In the genomic region with DNA sequence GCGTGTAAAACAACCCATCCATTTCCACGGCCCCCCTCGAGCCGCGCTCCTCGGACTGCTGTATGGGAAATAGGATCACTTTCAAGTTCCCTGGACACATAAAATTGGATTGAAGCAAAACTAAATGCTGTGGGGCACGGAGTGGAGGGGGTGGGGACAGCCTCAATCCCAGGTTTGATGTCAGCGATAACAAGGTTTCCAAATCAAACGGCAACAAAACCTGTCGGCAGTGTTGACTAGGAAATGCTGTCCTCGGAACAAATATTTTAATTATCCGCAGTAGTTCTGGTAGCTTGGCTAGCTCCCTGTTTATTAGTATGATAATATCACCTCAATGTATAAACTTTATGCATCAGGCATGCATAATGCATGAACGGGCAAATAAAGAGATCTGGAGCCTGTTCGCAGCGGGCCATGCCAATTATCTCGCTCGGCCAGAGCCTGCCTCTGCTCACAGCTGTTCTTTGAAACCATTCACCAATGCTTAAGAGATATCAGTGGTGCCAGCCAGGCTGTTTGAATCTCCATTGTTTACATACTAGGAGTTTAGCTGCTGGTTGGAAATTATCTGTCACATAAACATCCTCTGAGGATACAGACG, we compare ENCODE assay signal across 15 cellular contexts.
DNase-seq lines count a peak whose midpoint lies in the region; ATAC-seq, FAIRE-seq and TF ChIP-seq lines count a peak whose summit lies in the region.
"Had no signal": no experiment of that assay in that cellular context is flagged by ENCODE, and none has a peak within 500 bp of the region (broad histone marks: within the 10 kb centered on the region; RNA-seq: fewer than 3 reads in every experiment).

No MANE protein-coding gene starts in this region.

- in situ Hi-C loops in HepG2 (cut with HindIII; ENCODE audit: extremely low pct_ligation_motif_present, low pct_unique_long_range_greater_than_20kb) (no loop called here), KBM-7 (cut with MboI; ENCODE audit: low pct_unique_long_range_greater_than_20kb, low sequenced_read_pairs) (no loop called here)

- no peaks in the 10 kb centered on the region for H3K9me3 ChIP-seq in right lobe of liver
- H3K9me3 ChIP-seq in HepG2 (ENCODE audit: low read length), result no peaks in the 10 kb centered on the region
- no peaks in the 10 kb centered on the region for H3K9me3 ChIP-seq in lower lobe of right lung
- H3K9me3 ChIP-seq in Peyer's patch, result no peaks in the 10 kb centered on the region
- H3K9me3 ChIP-seq: Caco-2, transverse colon had no signal

- no peak overlapping the region for H3K4me2 ChIP-seq in HepG2 (ENCODE audit: low read depth, low read length)

- intact Hi-C loops in right lobe of liver (cut with DNase I) (no loop called here), HepG2 (cut with micrococcal nuclease; ENCODE audit: unreplicated experiment) (no loop called here), lower lobe of right lung (cut with DNase I) (no loop called here)

- TF ChIP-seq CTCF in right lobe of liver (IDR thresholded peaks at IDR 0.05), result no peak
- TF ChIP-seq CTCF in HepG2 (CRISPR knock-in tag; IDR thresholded peaks at IDR 0.05), result no peak
- TF ChIP-seq CTCF in lower lobe of right lung (IDR thresholded peaks at IDR 0.05), result no peak
- TF ChIP-seq CTCF in Peyer's patch (IDR thresholded peaks at IDR 0.05), result no peak

- H3K27me3 ChIP-seq in right lobe of liver, result no peaks in the 10 kb centered on the region
- peaks cover 5 to 6% of the 10 kb centered on the region in 2 experiments; a peak in 3 of 5 replicates for H3K27me3 ChIP-seq in HepG2 (ENCODE audit: control insufficient read depth in 1 of 2, insufficient read depth in 2 of 2, low read length in 2 of 2)
- peaks cover 14% of the 10 kb centered on the region for H3K27me3 ChIP-seq in lower lobe of right lung (ENCODE audit: low read depth)
- no peaks in the 10 kb centered on the region for H3K27me3 ChIP-seq in Peyer's patch
- H3K27me3 ChIP-seq: transverse colon had no signal

- WGBS in right lobe of liver (ENCODE audit: insufficient coverage, low coverage, low lambda C conversion rate, missing lambda C conversion rate), result 35% methylated on average over 18 of the region's 18 CpGs
- WGBS in HepG2 (ENCODE audit: low lambda C conversion rate), result 49% methylated on average over 17 of the region's 18 CpGs

- H3K79me2 ChIP-seq in HepG2 (ENCODE audit: insufficient read depth, low read length), result no peaks in the 10 kb centered on the region

- no peak overlapping the region for H2AFZ ChIP-seq in HepG2 (ENCODE audit: low read length)

- peaks cover 0 to 6% (median 2%) of the 10 kb centered on the region in 4 donors for H3K4me1 ChIP-seq in right lobe of liver
- peaks cover 23% of the 10 kb centered on the region for H3K4me1 ChIP-seq in HepG2 (ENCODE audit: insufficient read depth, low read length)
- H3K4me1 ChIP-seq in lower lobe of right lung, result no peaks in the 10 kb centered on the region
- peaks cover 0 to 13% (median 0%) of the 10 kb centered on the region in 4 donors for H3K4me1 ChIP-seq in Peyer's patch

- H3K36me3 ChIP-seq in right lobe of liver, result no peaks in the 10 kb centered on the region
- H3K36me3 ChIP-seq in HepG2 (replicated peaks in 1 of 2; ENCODE audit: control insufficient read depth in 1 of 2, insufficient read depth in 2 of 2, low read length in 2 of 2), result no peaks in the 10 kb centered on the region
- no peaks in the 10 kb centered on the region for H3K36me3 ChIP-seq in lower lobe of right lung
- H3K36me3 ChIP-seq in Peyer's patch, result no peaks in the 10 kb centered on the region
- H3K36me3 ChIP-seq: transverse colon had no signal

- H3K9ac ChIP-seq in HepG2 (ENCODE audit: insufficient read depth, low read depth, low read length), result no peak overlapping the region

- DNase-seq in right lobe of liver, result no peak
- DNase-seq in HepG2 (ENCODE audit: low spot score), result no peak
- peak; percentile 83 for DNase-seq in NCI-H748 treated with DMSO at 0.1 percent for 48 hours (lab: John Stamatoyannopoulos, UW)
- no peak for DNase-seq in lower lobe of right lung
- DNase-seq in islet precursor cell, result no peak
- no peak for DNase-seq in KBM-7
- no peak for DNase-seq in Peyer's patch
- DNase-seq: ACHN; activated CD4-positive, alpha-beta T cell treated with anti-CD3 and anti-CD28 coated beads for 48 hours; activated T-cell treated with anti-CD3 and anti-CD28 coated beads, Interleukin-2, amount 50 U/mL, for 24 hours; Caco-2; HCEC 1CT; transverse colon had no signal

- TF ChIP-seq POLR2A in right lobe of liver (IDR thresholded peaks at IDR 0.05) (no peak), HepG2 (IDR thresholded peaks at IDR 0.05; ENCODE audit: insufficient read depth in 1 of 2, low read depth in 2 of 2, low read length in 2 of 2) (no peak), Peyer's patch (IDR thresholded peaks at IDR 0.05) (no peak)

- POLR2A ChIA-PET in HepG2 (lab: Yijun Ruan, JAX), result no interaction called here

- H3K27ac ChIP-seq in right lobe of liver (no peak overlapping the region), HepG2 (ENCODE audit: extremely low read length, insufficient read depth, low read length) (no peak overlapping the region), lower lobe of right lung (no peak overlapping the region), Peyer's patch (no peak overlapping the region)
- H3K27ac ChIP-seq: transverse colon had no signal

- no peak for TF ChIP-seq RAD21 in HepG2 (CRISPR knock-in tag; IDR thresholded peaks at IDR 0.05)

- TF ChIP-seq EP300 in HepG2 (IDR thresholded peaks at IDR 0.05; ENCODE audit: low read depth in 2 of 2, low read length in 2 of 2) (no peak), HepG2 (CRISPR knock-in tag; IDR thresholded peaks at IDR 0.05; ENCODE audit: borderline replicate concordance) (no peak)

- ATAC-seq in right lobe of liver (peak; percentile 25 to 59 (median 48)), HepG2 (no peak), lower lobe of right lung (no peak), HG03571 (IDR thresholded peaks at IDR 0.05; ENCODE audit: unreplicated experiment) (no peak)
- ATAC-seq: Panc1 had no signal

- H4K20me1 ChIP-seq in HepG2 (ENCODE audit: insufficient read depth, low read length), result no peaks in the 10 kb centered on the region

- no peak for FAIRE-seq in HepG2 (lab: Jason Lieb, UNC)

- no TSS peak for BruUV-seq in HepG2 (replicated peaks; lab: Mats Ljungman, UMichigan)

- H3K4me3 ChIP-seq in right lobe of liver, result no peak overlapping the region
- H3K4me3 ChIP-seq in HepG2 (replicated peaks in 1 of 3; ENCODE audit: insufficient read depth in 1 of 3, low read depth in 2 of 3, low read length in 3 of 3), result no peak overlapping the region
- peak overlapping the region; percentile 4 for H3K4me3 ChIP-seq in lower lobe of right lung
- H3K4me3 ChIP-seq in Peyer's patch, result no peak overlapping the region
- H3K4me3 ChIP-seq: transverse colon had no signal

- CTCF ChIA-PET in HepG2 (lab: Yijun Ruan, JAX; ENCODE audit: low intra/inter-chr PET ratio, low total read pairs), result no interaction called here

TF ChIP-seq in HepG2, 621 proteins besides CTCF, POLR2A, EP300 and RAD21 (continues in another document):
- TF ChIP-seq CEBPB (IDR thresholded peaks at IDR 0.05; ENCODE audit: borderline replicate concordance, low read depth, low read length), result no peak
- TF ChIP-seq, protein P1, sequence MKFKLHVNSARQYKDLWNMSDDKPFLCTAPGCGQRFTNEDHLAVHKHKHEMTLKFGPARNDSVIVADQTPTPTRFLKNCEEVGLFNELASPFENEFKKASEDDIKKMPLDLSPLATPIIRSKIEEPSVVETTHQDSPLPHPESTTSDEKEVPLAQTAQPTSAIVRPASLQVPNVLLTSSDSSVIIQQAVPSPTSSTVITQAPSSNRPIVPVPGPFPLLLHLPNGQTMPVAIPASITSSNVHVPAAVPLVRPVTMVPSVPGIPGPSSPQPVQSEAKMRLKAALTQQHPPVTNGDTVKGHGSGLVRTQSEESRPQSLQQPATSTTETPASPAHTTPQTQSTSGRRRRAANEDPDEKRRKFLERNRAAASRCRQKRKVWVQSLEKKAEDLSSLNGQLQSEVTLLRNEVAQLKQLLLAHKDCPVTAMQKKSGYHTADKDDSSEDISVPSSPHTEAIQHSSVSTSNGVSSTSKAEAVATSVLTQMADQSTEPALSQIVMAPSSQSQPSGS (CRISPR knock-in tag; IDR thresholded peaks at IDR 0.05), result no peak
- TF ChIP-seq, protein P2, sequence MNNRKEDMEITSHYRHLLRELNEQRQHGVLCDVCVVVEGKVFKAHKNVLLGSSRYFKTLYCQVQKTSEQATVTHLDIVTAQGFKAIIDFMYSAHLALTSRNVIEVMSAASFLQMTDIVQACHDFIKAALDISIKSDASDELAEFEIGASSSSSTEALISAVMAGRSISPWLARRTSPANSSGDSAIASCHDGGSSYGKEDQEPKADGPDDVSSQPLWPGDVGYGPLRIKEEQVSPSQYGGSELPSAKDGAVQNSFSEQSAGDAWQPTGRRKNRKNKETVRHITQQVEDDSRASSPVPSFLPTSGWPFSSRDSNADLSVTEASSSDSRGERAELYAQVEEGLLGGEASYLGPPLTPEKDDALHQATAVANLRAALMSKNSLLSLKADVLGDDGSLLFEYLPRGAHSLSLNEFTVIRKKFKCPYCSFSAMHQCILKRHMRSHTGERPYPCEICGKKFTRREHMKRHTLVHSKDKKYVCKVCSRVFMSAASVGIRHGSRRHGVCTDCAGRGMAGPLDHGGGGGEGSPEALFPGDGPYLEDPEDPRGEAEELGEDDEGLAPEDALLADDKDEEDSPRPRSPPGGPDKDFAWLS (CRISPR knock-in tag; IDR thresholded peaks at IDR 0.05; ENCODE audit: borderline replicate concordance), result no peak
- TF ChIP-seq SPEN (CRISPR knock-in tag; IDR thresholded peaks at IDR 0.05; ENCODE audit: low read depth), result no peak
- TF ChIP-seq, protein P3, sequence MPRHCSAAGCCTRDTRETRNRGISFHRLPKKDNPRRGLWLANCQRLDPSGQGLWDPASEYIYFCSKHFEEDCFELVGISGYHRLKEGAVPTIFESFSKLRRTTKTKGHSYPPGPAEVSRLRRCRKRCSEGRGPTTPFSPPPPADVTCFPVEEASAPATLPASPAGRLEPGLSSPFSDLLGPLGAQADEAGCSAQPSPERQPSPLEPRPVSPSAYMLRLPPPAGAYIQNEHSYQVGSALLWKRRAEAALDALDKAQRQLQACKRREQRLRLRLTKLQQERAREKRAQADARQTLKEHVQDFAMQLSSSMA (CRISPR knock-in tag; IDR thresholded peaks at IDR 0.05), result no peak
- TF ChIP-seq, protein P4, sequence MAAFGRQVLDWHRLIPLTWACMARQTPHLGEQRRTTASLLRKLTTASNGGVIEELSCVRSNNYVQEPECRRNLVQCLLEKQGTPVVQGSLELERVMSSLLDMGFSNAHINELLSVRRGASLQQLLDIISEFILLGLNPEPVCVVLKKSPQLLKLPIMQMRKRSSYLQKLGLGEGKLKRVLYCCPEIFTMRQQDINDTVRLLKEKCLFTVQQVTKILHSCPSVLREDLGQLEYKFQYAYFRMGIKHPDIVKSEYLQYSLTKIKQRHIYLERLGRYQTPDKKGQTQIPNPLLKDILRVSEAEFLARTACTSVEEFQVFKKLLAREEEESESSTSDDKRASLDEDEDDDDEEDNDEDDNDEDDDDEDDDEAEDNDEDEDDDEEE (CRISPR knock-in tag; IDR thresholded peaks at IDR 0.05), result no peak
- TF ChIP-seq, protein P5, sequence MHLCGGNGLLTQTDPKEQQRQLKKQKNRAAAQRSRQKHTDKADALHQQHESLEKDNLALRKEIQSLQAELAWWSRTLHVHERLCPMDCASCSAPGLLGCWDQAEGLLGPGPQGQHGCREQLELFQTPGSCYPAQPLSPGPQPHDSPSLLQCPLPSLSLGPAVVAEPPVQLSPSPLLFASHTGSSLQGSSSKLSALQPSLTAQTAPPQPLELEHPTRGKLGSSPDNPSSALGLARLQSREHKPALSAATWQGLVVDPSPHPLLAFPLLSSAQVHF (CRISPR knock-in tag; IDR thresholded peaks at IDR 0.05), result no peak

Comparison
In these comparisons a context has a peak if more than half of its experiments do, and no peak if none do; other contexts are left out.
1. ATAC-seq: peak in right lobe of liver (4 of 4); none in HepG2 (single experiment), lower lobe of right lung (0 of 2) and HG03571 (single experiment).